In genomic region chr6:30690403-30691207, GRCh38 we compare ENCODE assay signal across 8 cellular contexts. TPM values are rescaled to one million over a fixed set of nuclear protein-coding genes. Genes with fewer than 3 reads are reported as not detected.
A peak's percentile ranks its signal among the peaks of the same experiment; 100 is the strongest.
DNase-seq lines count a peak whose midpoint lies in the region; ATAC-seq and TF ChIP-seq lines count a peak whose summit lies in the region.

A gene with protein sequence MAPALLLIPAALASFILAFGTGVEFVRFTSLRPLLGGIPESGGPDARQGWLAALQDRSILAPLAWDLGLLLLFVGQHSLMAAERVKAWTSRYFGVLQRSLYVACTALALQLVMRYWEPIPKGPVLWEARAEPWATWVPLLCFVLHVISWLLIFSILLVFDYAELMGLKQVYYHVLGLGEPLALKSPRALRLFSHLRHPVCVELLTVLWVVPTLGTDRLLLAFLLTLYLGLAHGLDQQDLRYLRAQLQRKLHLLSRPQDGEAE (minus strand): TSS chr6:30690984. CDS start chr6:30690974, 10 bp downstream.

- H3K9me3 ChIP-seq in Peyer's patch, result no peaks in the 10 kb centered on the region
- H3K9me3 ChIP-seq in mucosa of stomach (ENCODE audit: control insufficient read depth, low read length), result no peaks in the 10 kb centered on the region

- no peak for TF ChIP-seq POLR2A in Peyer's patch (IDR thresholded peaks at IDR 0.05)

- peak; percentile 46 to 55 for ATAC-seq in activated T-cell treated with anti-CD3 and anti-CD28 coated beads, Interleukin-2, amount 50 U/mL, for 72 hours (replicated peaks in 1 of 2)
- peak; percentile 66 for ATAC-seq in esophagus mucosa
- peak; percentile 50 for ATAC-seq in stimulated activated effector memory CD8-positive, alpha-beta T cell treated with anti-CD3 and anti-CD28 coated beads, Interleukin-12 subunit alpha, Interleukin-12 subunit beta, amount 100 ng/mL, for 72 hours

- peak; percentile 77 for DNase-seq in ACHN
- DNase-seq in GM19238 (ENCODE audit: insufficient read length, low spot score), result peak; percentile 66
- DNase-seq in Kasumi-1 (lab: John Stamatoyannopoulos, UW), result peak; percentile 91
- peak; percentile 88 to 92 (median 92) for DNase-seq in Peyer's patch
- DNase-seq in activated T-cell treated with anti-CD3 and anti-CD28 coated beads, Interleukin-2, amount 50 U/mL, for 72 hours, result peak; percentile 77 to 86
- DNase-seq in stimulated activated effector memory CD8-positive, alpha-beta T cell treated with anti-CD3 and anti-CD28 coated beads, Interleukin-12 subunit alpha, Interleukin-12 subunit beta, amount 100 ng/mL, for 72 hours (ENCODE audit: low spot score in 2 of 2), result peak; percentile 71 to 83

- peak within 1 kb of the TSS; percentile 96 to 98 for H3K4me3 Mint-ChIP-seq in activated T-cell treated with anti-CD3 and anti-CD28 coated beads, Interleukin-2, amount 50 U/mL, for 72 hours
- peak within 1 kb of the TSS; percentile 92 for H3K4me3 Mint-ChIP-seq in stimulated activated effector memory CD8-positive, alpha-beta T cell treated with anti-CD3 and anti-CD28 coated beads, Interleukin-12 subunit alpha, Interleukin-12 subunit beta, amount 100 ng/mL, for 72 hours

- no peak for TF ChIP-seq CTCF in Peyer's patch (IDR thresholded peaks at IDR 0.05)

- H3K36me3 ChIP-seq in Peyer's patch (no peaks in the 10 kb centered on the region), mucosa of stomach (ENCODE audit: control insufficient read depth, insufficient read depth, low read length) (no peaks in the 10 kb centered on the region)

- in situ Hi-C loops in ACHN (cut with HindIII; ENCODE audit: low pct_ligation_motif_present, low pct_unique_long_range_greater_than_20kb, low sequenced_read_pairs), result no loop called here

- H3K27me3 Mint-ChIP-seq in activated T-cell treated with anti-CD3 and anti-CD28 coated beads, Interleukin-2, amount 50 U/mL, for 72 hours (ENCODE audit: low read depth), result no peaks in the 10 kb centered on the region

- H3K4me3 ChIP-seq in Peyer's patch (peak within 1 kb of the TSS; percentile 56 to 77 (median 68)), mucosa of stomach (ENCODE audit: low read length) (peak within 1 kb of the TSS; percentile 74)

- H3K4me1 ChIP-seq in Peyer's patch (peaks cover 0 to 36% (median 26%) of the 10 kb centered on the region in 4 donors), mucosa of stomach (ENCODE audit: control insufficient read depth, insufficient read depth, low read length) (peaks cover 28% of the 10 kb centered on the region)

- H3K9ac ChIP-seq in mucosa of stomach (ENCODE audit: low read length), result peak within 1 kb of the TSS; percentile 50

- H3K27me3 ChIP-seq in Peyer's patch (no peaks in the 10 kb centered on the region), mucosa of stomach (ENCODE audit: control insufficient read depth, insufficient read depth, low read length) (peaks cover 3% of the 10 kb centered on the region)

- H3K27ac ChIP-seq in Peyer's patch, result peak within 1 kb of the TSS; percentile 51 to 98 (median 88)

- peak within 1 kb of the TSS; percentile 92 for H3K27ac Mint-ChIP-seq in activated T-cell treated with anti-CD3 and anti-CD28 coated beads, Interleukin-2, amount 50 U/mL, for 72 hours
- H3K27ac Mint-ChIP-seq in stimulated activated effector memory CD8-positive, alpha-beta T cell treated with anti-CD3 and anti-CD28 coated beads, Interleukin-12 subunit alpha, Interleukin-12 subunit beta, amount 100 ng/mL, for 72 hours, result peak within 1 kb of the TSS; percentile 74

- peaks cover 41% of the 10 kb centered on the region for H3K4me1 Mint-ChIP-seq in activated T-cell treated with anti-CD3 and anti-CD28 coated beads, Interleukin-2, amount 50 U/mL, for 72 hours (ENCODE audit: low read depth)
- H3K4me1 Mint-ChIP-seq in stimulated activated effector memory CD8-positive, alpha-beta T cell treated with anti-CD3 and anti-CD28 coated beads, Interleukin-12 subunit alpha, Interleukin-12 subunit beta, amount 100 ng/mL, for 72 hours, result peaks cover 43% of the 10 kb centered on the region

- H3K9me3 Mint-ChIP-seq in activated T-cell treated with anti-CD3 and anti-CD28 coated beads, Interleukin-2, amount 50 U/mL, for 72 hours, result no peaks in the 10 kb centered on the region
- no peaks in the 10 kb centered on the region for H3K9me3 Mint-ChIP-seq in stimulated activated effector memory CD8-positive, alpha-beta T cell treated with anti-CD3 and anti-CD28 coated beads, Interleukin-12 subunit alpha, Interleukin-12 subunit beta, amount 100 ng/mL, for 72 hours

- H3K36me3 Mint-ChIP-seq in activated T-cell treated with anti-CD3 and anti-CD28 coated beads, Interleukin-2, amount 50 U/mL, for 72 hours (ENCODE audit: insufficient read depth in 2 of 2), result peaks cover 7 to 11% of the 10 kb centered on the region in 2 donors
- peaks cover 21% of the 10 kb centered on the region for H3K36me3 Mint-ChIP-seq in stimulated activated effector memory CD8-positive, alpha-beta T cell treated with anti-CD3 and anti-CD28 coated beads, Interleukin-12 subunit alpha, Interleukin-12 subunit beta, amount 100 ng/mL, for 72 hours

RNA-seq across cellular contexts. Expression of the gene that starts here (rescaled TPM):
- total RNA-seq in Peyer's patch, result 1 to 10 TPM in 2 of 4 donors, not detected in 2; 2.0 to 2.7 TPM
- total RNA-seq in activated T-cell treated with anti-CD3 and anti-CD28 coated beads, Interleukin-2, amount 50 U/mL, for 72 hours, result 10 to 100 TPM; 26.9 to 29.6 TPM
- 12.7 TPM for total RNA-seq in esophagus mucosa

Comparison
In these comparisons a context has a peak if more than half of its experiments do, and no peak if none do; other contexts are left out.
1. Peak in every context shown above with its lines: DNase-seq, ATAC-seq, H3K4me3 ChIP-seq and H3K27ac ChIP-seq.